1 cellular context compared by ENCODE assay signal in the genomic region with DNA sequence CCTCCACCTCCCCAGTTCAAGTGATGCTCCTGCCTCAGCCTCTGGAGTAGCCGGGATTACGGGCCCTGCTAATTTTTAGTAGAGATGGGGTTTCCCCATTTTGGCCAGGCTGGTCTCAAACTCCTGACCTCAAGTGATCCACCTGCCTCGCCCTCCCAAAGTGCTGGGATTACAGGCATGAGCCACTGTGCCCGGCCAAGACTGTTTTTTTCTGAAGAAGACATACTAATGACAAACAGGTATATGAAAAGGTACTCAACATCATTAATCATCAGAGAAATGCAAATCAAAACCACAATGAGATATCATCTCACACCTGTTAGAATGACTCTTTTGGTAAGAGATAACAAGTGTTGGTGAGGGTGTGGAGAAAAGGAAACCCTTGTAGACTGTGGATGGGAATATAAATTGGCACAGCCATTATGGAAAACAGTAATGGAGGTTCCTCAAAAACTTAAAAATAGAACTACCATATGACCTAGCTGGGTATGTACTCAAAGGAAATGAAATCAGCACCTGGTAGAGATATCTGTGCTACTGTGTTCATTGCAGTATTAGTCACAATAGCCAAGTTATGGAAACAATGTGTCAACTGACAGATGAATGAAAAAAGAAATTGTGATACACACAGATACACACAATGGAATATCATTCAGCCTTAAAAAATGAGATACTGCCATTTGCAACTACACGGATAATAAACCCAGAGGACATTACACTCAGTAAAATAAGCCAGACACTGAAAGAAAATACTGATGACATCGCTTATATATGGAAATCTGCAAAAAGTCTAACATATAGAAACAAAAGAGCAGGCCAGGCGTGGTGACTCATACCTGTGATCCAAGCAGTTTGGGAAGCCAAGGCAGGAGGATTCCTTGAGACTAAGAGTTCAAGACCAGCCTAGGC.
TF ChIP-seq lines count a peak whose summit lies in the region.

No MANE protein-coding gene starts in this region.

TF ChIP-seq in HEK293, 187 proteins besides CTCF, POLR2A, EP300 and RAD21 (continued from another document):
- TF ChIP-seq SCRT2 (tag by site-specific recombination; IDR thresholded peaks at IDR 0.05) = peak; percentile 82
- TF ChIP-seq, protein P1, sequence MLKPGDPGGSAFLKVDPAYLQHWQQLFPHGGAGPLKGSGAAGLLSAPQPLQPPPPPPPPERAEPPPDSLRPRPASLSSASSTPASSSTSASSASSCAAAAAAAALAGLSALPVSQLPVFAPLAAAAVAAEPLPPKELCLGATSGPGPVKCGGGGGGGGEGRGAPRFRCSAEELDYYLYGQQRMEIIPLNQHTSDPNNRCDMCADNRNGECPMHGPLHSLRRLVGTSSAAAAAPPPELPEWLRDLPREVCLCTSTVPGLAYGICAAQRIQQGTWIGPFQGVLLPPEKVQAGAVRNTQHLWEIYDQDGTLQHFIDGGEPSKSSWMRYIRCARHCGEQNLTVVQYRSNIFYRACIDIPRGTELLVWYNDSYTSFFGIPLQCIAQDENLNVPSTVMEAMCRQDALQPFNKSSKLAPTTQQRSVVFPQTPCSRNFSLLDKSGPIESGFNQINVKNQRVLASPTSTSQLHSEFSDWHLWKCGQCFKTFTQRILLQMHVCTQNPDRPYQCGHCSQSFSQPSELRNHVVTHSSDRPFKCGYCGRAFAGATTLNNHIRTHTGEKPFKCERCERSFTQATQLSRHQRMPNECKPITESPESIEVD (tag by site-specific recombination; IDR thresholded peaks at IDR 0.05) = peak; percentile 55
- TF ChIP-seq, protein P2, sequence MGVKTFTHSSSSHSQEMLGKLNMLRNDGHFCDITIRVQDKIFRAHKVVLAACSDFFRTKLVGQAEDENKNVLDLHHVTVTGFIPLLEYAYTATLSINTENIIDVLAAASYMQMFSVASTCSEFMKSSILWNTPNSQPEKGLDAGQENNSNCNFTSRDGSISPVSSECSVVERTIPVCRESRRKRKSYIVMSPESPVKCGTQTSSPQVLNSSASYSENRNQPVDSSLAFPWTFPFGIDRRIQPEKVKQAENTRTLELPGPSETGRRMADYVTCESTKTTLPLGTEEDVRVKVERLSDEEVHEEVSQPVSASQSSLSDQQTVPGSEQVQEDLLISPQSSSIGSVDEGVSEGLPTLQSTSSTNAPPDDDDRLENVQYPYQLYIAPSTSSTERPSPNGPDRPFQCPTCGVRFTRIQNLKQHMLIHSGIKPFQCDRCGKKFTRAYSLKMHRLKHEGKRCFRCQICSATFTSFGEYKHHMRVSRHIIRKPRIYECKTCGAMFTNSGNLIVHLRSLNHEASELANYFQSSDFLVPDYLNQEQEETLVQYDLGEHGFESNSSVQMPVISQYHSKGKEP (tag by site-specific recombination; IDR thresholded peaks at IDR 0.05) = no peak
- TF ChIP-seq ZNF521 (tag by site-specific recombination; IDR thresholded peaks at IDR 0.05) = no peak
